Comparison of ENCODE assay signal across 20 cellular contexts in genomic region chr3:69900331-69900730, GRCh38.
"Had no signal": no experiment of that assay in that cellular context is flagged by ENCODE, and none has a peak within 500 bp of the region (broad histone marks: within the 10 kb centered on the region; RNA-seq: fewer than 3 reads in every experiment).

No MANE protein-coding gene starts in this region.

- H3K4me1 ChIP-seq: SJSA1 had no signal

- H3K27ac ChIP-seq: SJSA1, SK-N-MC had no signal

- DNase-seq: Karpas-422, KG1, MG63, NCI-H1092 treated with DMSO at 0.1 percent for 48 hours, NCI-H1436, NCI-H187, NCI-H2029, NCI-H2081 treated with DMSO at 0.1 percent for 48 hours, NCI-H2171, NCI-H226, NCI-H446, NCI-H510A, NCI-H524 treated with DMSO at 0.1 percent for 48 hours, NCI-H69, NCI-H774, Right ventricle myocardium superior, RPMI8226, SIG-M5 had no signal

- H3K36me3 ChIP-seq: MG63, SJSA1 had no signal

- H3K27me3 ChIP-seq: MG63, SJSA1 had no signal

- H3K4me3 ChIP-seq: MG63, SJSA1, SK-N-MC had no signal

- H3K9me3 ChIP-seq: MG63, SJSA1 had no signal
